Comparison of ENCODE assay signal across 27 cellular contexts in genomic region chr4:92885632-92886031, GRCh38.
"Had no signal": no experiment of that assay in that cellular context is flagged by ENCODE, and none has a peak within 500 bp of the region (broad histone marks: within the 10 kb centered on the region; RNA-seq: fewer than 3 reads in every experiment).

No MANE protein-coding gene starts in this region.

- H3K4me1 ChIP-seq: heart left ventricle, left lung, right atrium auricular region, stomach, testis, upper lobe of right lung had no signal

- H3K27me3 ChIP-seq: heart left ventricle, left lung, neutrophil, ovary, right atrium auricular region, stomach, testis, thyroid gland, upper lobe of right lung had no signal

- H3K4me3 ChIP-seq: heart left ventricle, left lung, lung, mucosa of descending colon, ovary, right atrium auricular region, skin epidermis, stomach, testis, thyroid gland, upper lobe of right lung had no signal

- H3K9me3 ChIP-seq: left lung, mucosa of descending colon, neutrophil, ovary, right atrium auricular region, testis, thyroid gland, upper lobe of right lung had no signal

- DNase-seq: heart left ventricle; kidney glomerular epithelial cell; left cardiac atrium; left lung; midbrain; mucosa of descending colon; naive thymus-derived CD4-positive, alpha-beta T cell; ovary; stimulated activated CD4-positive, alpha-beta T cell treated with anti-CD3 and anti-CD28 coated beads, Interleukin-12 subunit alpha, Interleukin-12 subunit beta, amount 100 ng/mL, for 4 hours; stimulated activated CD4-positive, alpha-beta T cell treated with anti-CD3 and anti-CD28 coated beads, Interleukin-15, amount 100 ng/mL, for 24 hours; stimulated activated CD4-positive, alpha-beta T cell treated with anti-CD3 and anti-CD28 coated beads, Interleukin-2, amount 100 ng/mL, for 24 hours; stimulated activated CD4-positive, alpha-beta T cell treated with anti-CD3 and anti-CD28 coated beads, Interleukin-4, amount 100 ng/mL, for 1 hour; stimulated activated naive B cell treated with anti-CD40 and anti-IgM and Interleukin-4, amounts not matched to agents 10 μg/mL and 1 μg/mL and 100 μg/mL, for 72 hours; stimulated activated naive CD8-positive, alpha-beta T cell treated with anti-CD3 and anti-CD28 coated beads, Interleukin-15, Interleukin-2, amounts not matched to agents 100 U/mL and 50 U/mL, for 24 hours; stomach; testis; trophoblast cell; upper lobe of right lung had no signal

- ATAC-seq: heart left ventricle; left cardiac atrium; left lung; mucosa of descending colon; naive thymus-derived CD4-positive, alpha-beta T cell; natural killer cell treated with Interleukin-12 subunit alpha and Interleukin-12 subunit beta and Interleukin-15 and Interleukin-18, amount 100 ng/mL, for 72 hours; sciatic nerve; stimulated activated naive B cell treated with anti-CD40 and anti-IgM and Interleukin-4, amounts not matched to agents 10 μg/mL and 1 μg/mL and 100 μg/mL, for 72 hours; stimulated activated naive CD8-positive, alpha-beta T cell treated with anti-CD3 and anti-CD28 coated beads, Interleukin-15, Interleukin-2, amounts not matched to agents 100 U/mL and 50 U/mL, for 24 hours; upper lobe of right lung had no signal

- H3K36me3 ChIP-seq: heart left ventricle, left lung, neutrophil, ovary, right atrium auricular region, stomach, thyroid gland, upper lobe of right lung had no signal

- H3K27ac ChIP-seq: heart left ventricle, left lung, neutrophil, ovary, right atrium auricular region, skin epidermis, stomach, testis, thyroid gland, upper lobe of right lung had no signal

- FAIRE-seq: keratinocyte, urothelium cell line had no signal
